ENCODE assay signal across 1 cellular context in the genomic region with DNA sequence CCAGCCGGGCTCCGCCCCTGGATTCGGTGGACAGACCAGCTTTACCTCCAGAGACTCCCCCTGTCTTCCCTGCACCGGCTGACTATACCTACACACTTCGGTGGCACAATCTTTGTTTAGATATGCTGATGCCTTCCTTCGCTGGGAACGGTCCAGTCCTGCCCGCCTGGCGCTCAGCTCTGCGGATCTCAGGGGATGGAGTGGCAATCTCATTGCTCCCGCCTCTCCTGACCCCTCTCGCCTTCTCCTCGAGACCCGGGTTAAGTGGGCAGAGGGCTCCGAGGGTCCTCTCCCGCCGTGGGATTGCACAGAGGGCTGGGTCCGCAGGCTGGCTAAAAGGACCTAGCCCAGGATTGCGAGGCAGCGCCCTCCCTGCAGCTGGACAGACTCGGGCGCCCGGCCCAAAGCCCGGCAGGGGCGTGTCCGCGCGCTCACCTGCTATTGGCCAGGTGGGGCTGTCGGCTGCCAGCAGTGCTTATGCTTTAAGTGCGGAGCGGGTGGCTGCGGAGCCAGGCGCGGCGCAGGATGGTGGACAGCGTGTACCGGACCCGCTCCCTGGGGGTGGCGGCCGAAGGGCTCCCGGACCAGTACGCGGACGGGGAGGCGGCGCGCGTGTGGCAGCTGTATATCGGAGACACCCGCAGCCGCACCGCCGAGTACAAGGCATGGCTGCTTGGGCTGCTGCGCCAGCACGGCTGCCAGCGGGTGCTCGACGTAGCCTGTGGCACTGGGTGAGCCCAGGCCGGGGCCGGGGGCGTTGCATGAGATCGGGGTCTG.
TF ChIP-seq lines count a peak whose summit lies in the region.

A gene (plus strand): TSS at position 512 of the 777 bp plus-strand sequence. CDS start 14 bp downstream, at position 526.

TF ChIP-seq in GM23338, 12 proteins besides CTCF, POLR2A, EP300 and RAD21 (continued from another document):
- TF ChIP-seq, protein P1, sequence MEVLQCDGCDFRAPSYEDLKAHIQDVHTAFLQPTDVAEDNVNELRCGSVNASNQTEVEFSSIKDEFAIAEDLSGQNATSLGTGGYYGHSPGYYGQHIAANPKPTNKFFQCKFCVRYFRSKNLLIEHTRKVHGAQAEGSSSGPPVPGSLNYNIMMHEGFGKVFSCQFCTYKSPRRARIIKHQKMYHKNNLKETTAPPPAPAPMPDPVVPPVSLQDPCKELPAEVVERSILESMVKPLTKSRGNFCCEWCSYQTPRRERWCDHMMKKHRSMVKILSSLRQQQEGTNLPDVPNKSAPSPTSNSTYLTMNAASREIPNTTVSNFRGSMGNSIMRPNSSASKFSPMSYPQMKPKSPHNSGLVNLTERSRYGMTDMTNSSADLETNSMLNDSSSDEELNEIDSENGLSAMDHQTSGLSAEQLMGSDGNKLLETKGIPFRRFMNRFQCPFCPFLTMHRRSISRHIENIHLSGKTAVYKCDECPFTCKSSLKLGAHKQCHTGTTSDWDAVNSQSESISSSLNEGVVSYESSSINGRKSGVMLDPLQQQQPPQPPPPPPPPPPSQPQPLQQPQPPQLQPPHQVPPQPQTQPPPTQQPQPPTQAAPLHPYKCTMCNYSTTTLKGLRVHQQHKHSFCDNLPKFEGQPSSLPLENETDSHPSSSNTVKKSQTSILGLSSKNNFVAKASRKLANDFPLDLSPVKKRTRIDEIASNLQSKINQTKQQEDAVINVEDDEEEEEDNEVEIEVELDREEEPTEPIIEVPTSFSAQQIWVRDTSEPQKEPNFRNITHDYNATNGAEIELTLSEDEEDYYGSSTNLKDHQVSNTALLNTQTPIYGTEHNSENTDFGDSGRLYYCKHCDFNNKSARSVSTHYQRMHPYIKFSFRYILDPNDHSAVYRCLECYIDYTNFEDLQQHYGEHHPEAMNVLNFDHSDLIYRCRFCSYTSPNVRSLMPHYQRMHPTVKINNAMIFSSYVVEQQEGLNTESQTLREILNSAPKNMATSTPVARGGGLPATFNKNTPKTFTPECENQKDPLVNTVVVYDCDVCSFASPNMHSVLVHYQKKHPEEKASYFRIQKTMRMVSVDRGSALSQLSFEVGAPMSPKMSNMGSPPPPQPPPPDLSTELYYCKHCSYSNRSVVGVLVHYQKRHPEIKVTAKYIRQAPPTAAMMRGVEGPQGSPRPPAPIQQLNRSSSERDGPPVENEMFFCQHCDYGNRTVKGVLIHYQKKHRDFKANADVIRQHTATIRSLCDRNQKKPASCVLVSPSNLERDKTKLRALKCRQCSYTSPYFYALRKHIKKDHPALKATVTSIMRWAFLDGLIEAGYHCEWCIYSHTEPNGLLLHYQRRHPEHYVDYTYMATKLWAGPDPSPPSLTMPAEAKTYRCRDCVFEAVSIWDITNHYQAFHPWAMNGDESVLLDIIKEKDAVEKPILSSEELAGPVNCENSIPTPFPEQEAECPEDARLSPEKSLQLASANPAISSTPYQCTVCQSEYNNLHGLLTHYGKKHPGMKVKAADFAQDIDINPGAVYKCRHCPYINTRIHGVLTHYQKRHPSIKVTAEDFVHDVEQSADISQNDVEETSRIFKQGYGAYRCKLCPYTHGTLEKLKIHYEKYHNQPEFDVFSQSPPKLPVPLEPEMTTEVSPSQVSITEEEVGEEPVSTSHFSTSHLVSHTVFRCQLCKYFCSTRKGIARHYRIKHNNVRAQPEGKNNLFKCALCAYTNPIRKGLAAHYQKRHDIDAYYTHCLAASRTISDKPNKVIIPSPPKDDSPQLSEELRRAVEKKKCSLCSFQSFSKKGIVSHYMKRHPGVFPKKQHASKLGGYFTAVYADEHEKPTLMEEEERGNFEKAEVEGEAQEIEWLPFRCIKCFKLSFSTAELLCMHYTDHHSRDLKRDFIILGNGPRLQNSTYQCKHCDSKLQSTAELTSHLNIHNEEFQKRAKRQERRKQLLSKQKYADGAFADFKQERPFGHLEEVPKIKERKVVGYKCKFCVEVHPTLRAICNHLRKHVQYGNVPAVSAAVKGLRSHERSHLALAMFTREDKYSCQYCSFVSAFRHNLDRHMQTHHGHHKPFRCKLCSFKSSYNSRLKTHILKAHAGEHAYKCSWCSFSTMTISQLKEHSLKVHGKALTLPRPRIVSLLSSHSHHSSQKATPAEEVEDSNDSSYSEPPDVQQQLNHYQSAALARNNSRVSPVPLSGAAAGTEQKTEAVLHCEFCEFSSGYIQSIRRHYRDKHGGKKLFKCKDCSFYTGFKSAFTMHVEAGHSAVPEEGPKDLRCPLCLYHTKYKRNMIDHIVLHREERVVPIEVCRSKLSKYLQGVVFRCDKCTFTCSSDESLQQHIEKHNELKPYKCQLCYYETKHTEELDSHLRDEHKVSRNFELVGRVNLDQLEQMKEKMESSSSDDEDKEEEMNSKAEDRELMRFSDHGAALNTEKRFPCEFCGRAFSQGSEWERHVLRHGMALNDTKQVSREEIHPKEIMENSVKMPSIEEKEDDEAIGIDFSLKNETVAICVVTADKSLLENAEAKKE (CRISPR knock-in tag; IDR thresholded peaks at IDR 0.05): no peak
